In genomic region chr14:58919262-58919661, GRCh38 we compare ENCODE assay signal across 19 cellular contexts.
DNase-seq lines count a peak whose midpoint lies in the region; ATAC-seq and TF ChIP-seq lines count a peak whose summit lies in the region.
"Had no signal": no experiment of that assay in that cellular context is flagged by ENCODE, and none has a peak within 500 bp of the region (broad histone marks: within the 10 kb centered on the region; RNA-seq: fewer than 3 reads in every experiment).

No MANE protein-coding gene starts in this region.

- peak; percentile 18 for DNase-seq in NCI-H2107 (lab: John Stamatoyannopoulos, UW)
- peak; percentile 27 for DNase-seq in neural progenitor cell (ENCODE audit: low spot score)
- DNase-seq in SK-N-SH, result no peak
- no peak for DNase-seq in midbrain (lab: John Stamatoyannopoulos, UW)
- no peak for DNase-seq in activated CD4-positive, alpha-beta T cell treated with anti-CD3 and anti-CD28 coated beads, Interleukin-2, amount 10 ng/mL, durations not matched to agents 24 days and 14 days
- DNase-seq in UCSD-AML1 (lab: John Stamatoyannopoulos, UW; ENCODE audit: unreplicated experiment), result no peak
- DNase-seq: activated B cell treated with CpG ODN at 0.5 μM for 24 hours; activated naive CD4-positive, alpha-beta T cell; body of pancreas; C1 segment of cervical spinal cord; left lung; NCI-H2029; stimulated activated CD4-positive, alpha-beta T cell treated with anti-CD3 and anti-CD28 coated beads, Interleukin-12 subunit alpha, Interleukin-12 subunit beta, amount 100 ng/mL, for 4 hours; T-helper 1 cell had no signal

- intact Hi-C loops in activated CD4-positive, alpha-beta T cell treated with anti-CD3 and anti-CD28 coated beads, Interleukin-2, amount 10 ng/mL, durations not matched to agents 24 days and 14 days (cut with micrococcal nuclease), result no loop called here

- H4K20me1 ChIP-seq in OCI-LY3 (ENCODE audit: insufficient read depth, low read length) (no peaks in the 10 kb centered on the region), neural progenitor cell (ENCODE audit: low read depth) (no peaks in the 10 kb centered on the region), SK-N-SH (ENCODE audit: insufficient read depth) (no peaks in the 10 kb centered on the region)

- no peaks in the 10 kb centered on the region for H3K27me3 ChIP-seq in OCI-LY3 (ENCODE audit: low read depth, low read length)
- no peaks in the 10 kb centered on the region for H3K27me3 ChIP-seq in neural progenitor cell
- H3K27me3 ChIP-seq in SK-N-SH (ENCODE audit: insufficient read depth), result no peaks in the 10 kb centered on the region
- H3K27me3 ChIP-seq: body of pancreas, left lung had no signal

- H2AFZ ChIP-seq in OCI-LY3 (ENCODE audit: low read depth, low read length), result peak overlapping the region; percentile 12; the same call in 1 of the 2 replicates
- no peak overlapping the region for H2AFZ ChIP-seq in neural progenitor cell (replicated peaks)
- no peak overlapping the region for H2AFZ ChIP-seq in SK-N-SH (ENCODE audit: low read depth)

- no peaks in the 10 kb centered on the region for H3K27me3 Mint-ChIP-seq in neural progenitor cell (ENCODE audit: insufficient read depth, low read depth)
- peaks cover 2% of the 10 kb centered on the region for H3K27me3 Mint-ChIP-seq in activated CD4-positive, alpha-beta T cell treated with anti-CD3 and anti-CD28 coated beads, Interleukin-2, amount 10 ng/mL, durations not matched to agents 24 days and 14 days

- POLR2A ChIA-PET in SK-N-SH (lab: Yijun Ruan, JAX), result no interaction called here

- H3K4me3 Mint-ChIP-seq in neural progenitor cell, result no peak overlapping the region
- H3K4me3 Mint-ChIP-seq in activated CD4-positive, alpha-beta T cell treated with anti-CD3 and anti-CD28 coated beads, Interleukin-2, amount 10 ng/mL, durations not matched to agents 24 days and 14 days, result no peak overlapping the region
- H3K4me3 Mint-ChIP-seq: activated B cell treated with CpG ODN at 0.5 μM for 24 hours had no signal

- no peaks in the 10 kb centered on the region for H3K9me3 ChIP-seq in OCI-LY3 (ENCODE audit: insufficient read depth, low read length)
- H3K9me3 ChIP-seq in neural progenitor cell (ENCODE audit: low read depth), result no peaks in the 10 kb centered on the region
- H3K9me3 ChIP-seq in SK-N-SH, result no peaks in the 10 kb centered on the region
- H3K9me3 ChIP-seq: body of pancreas, left lung had no signal

- no peak for TF ChIP-seq CTCF in OCI-LY3 (IDR thresholded peaks at IDR 0.05; ENCODE audit: low read depth, low read length)
- no peak for TF ChIP-seq CTCF in neural progenitor cell (IDR thresholded peaks at IDR 0.05)
- TF ChIP-seq CTCF in SK-N-SH (IDR thresholded peaks at IDR 0.05), result no peak

- no peaks in the 10 kb centered on the region for H3K36me3 Mint-ChIP-seq in neural progenitor cell
- no peaks in the 10 kb centered on the region for H3K36me3 Mint-ChIP-seq in activated CD4-positive, alpha-beta T cell treated with anti-CD3 and anti-CD28 coated beads, Interleukin-2, amount 10 ng/mL, durations not matched to agents 24 days and 14 days (ENCODE audit: low read depth)

- peaks cover 38% of the 10 kb centered on the region for H3K4me1 Mint-ChIP-seq in neural progenitor cell
- H3K4me1 Mint-ChIP-seq in activated CD4-positive, alpha-beta T cell treated with anti-CD3 and anti-CD28 coated beads, Interleukin-2, amount 10 ng/mL, durations not matched to agents 24 days and 14 days, result no peaks in the 10 kb centered on the region
- H3K4me1 Mint-ChIP-seq: activated B cell treated with CpG ODN at 0.5 μM for 24 hours had no signal

- no peaks in the 10 kb centered on the region for H3K9me3 Mint-ChIP-seq in neural progenitor cell
- no peaks in the 10 kb centered on the region for H3K9me3 Mint-ChIP-seq in activated CD4-positive, alpha-beta T cell treated with anti-CD3 and anti-CD28 coated beads, Interleukin-2, amount 10 ng/mL, durations not matched to agents 24 days and 14 days
- H3K9me3 Mint-ChIP-seq: activated B cell treated with CpG ODN at 0.5 μM for 24 hours had no signal

- no peaks in the 10 kb centered on the region for H3K9me2 ChIP-seq in SK-N-SH

- H3K79me2 ChIP-seq in OCI-LY3 (ENCODE audit: low read length) (no peaks in the 10 kb centered on the region), neural progenitor cell (ENCODE audit: low read depth) (no peaks in the 10 kb centered on the region), SK-N-SH (ENCODE audit: insufficient read depth) (no peaks in the 10 kb centered on the region)

- no peak for TF ChIP-seq RAD21 in SK-N-SH (IDR thresholded peaks at IDR 0.05; ENCODE audit: low read length)

- H3K36me3 ChIP-seq in OCI-LY3 (replicated peaks; ENCODE audit: low read depth, low read length) (no peaks in the 10 kb centered on the region), neural progenitor cell (no peaks in the 10 kb centered on the region), SK-N-SH (replicated peaks in 1 of 2; ENCODE audit: control insufficient read depth in 1 of 2, insufficient read depth in 2 of 2, low read length in 1 of 2) (no peaks in the 10 kb centered on the region)
- H3K36me3 ChIP-seq: left lung had no signal

- H3K27ac ChIP-seq in OCI-LY3 (ENCODE audit: low read length) (peak overlapping the region; percentile 84), neural progenitor cell (no peak overlapping the region), SK-N-SH (ENCODE audit: low read depth in 2 of 2, low read length in 1 of 2) (no peak overlapping the region)
- H3K27ac ChIP-seq: body of pancreas, KMS-11, left lung had no signal

- H3K4me3 ChIP-seq in OCI-LY3 (ENCODE audit: low read length), result peak overlapping the region; percentile 18; the same call in 1 of the 2 replicates
- H3K4me3 ChIP-seq in neural progenitor cell, result no peak overlapping the region
- no peak overlapping the region for H3K4me3 ChIP-seq in SK-N-SH (ENCODE audit: low read depth in 2 of 2, low read length in 1 of 2)
- H3K4me3 ChIP-seq: body of pancreas, left lung had no signal

- CTCF ChIA-PET in SK-N-SH (lab: Yijun Ruan, JAX), result no interaction called here

- peak; percentile 71 for ATAC-seq in GM18873 (IDR thresholded peaks at IDR 0.05; ENCODE audit: low FRiP score, unreplicated experiment)
- ATAC-seq: body of pancreas, esophagus mucosa, left lung, Panc1 had no signal

- H3K27ac Mint-ChIP-seq in neural progenitor cell, result peak overlapping the region; percentile 82
- no peak overlapping the region for H3K27ac Mint-ChIP-seq in activated CD4-positive, alpha-beta T cell treated with anti-CD3 and anti-CD28 coated beads, Interleukin-2, amount 10 ng/mL, durations not matched to agents 24 days and 14 days
- H3K27ac Mint-ChIP-seq: activated B cell treated with CpG ODN at 0.5 μM for 24 hours had no signal

- H3K9ac ChIP-seq in OCI-LY3 (ENCODE audit: low read length) (peak overlapping the region; percentile 48), neural progenitor cell (no peak overlapping the region), SK-N-SH (no peak overlapping the region)
- H3K9ac ChIP-seq: KMS-11 had no signal

- no peak for TF ChIP-seq EP300 in SK-N-SH (IDR thresholded peaks at IDR 0.05; ENCODE audit: borderline replicate concordance in 1 of 2, low read depth in 1 of 2, low read length in 1 of 2)

- H3F3A ChIP-seq in neural progenitor cell (ENCODE audit: low read depth) (no peaks in the 10 kb centered on the region), SK-N-SH (replicated peaks; ENCODE audit: insufficient read depth) (no peaks in the 10 kb centered on the region)

- 94% methylated on average over 5 of the region's 5 CpGs for WGBS in SK-N-SH (ENCODE audit: low lambda C conversion rate)

- H3K4me1 ChIP-seq in OCI-LY3 (ENCODE audit: low read length) (peaks cover 41% of the 10 kb centered on the region), neural progenitor cell (peaks cover 10% of the 10 kb centered on the region), SK-N-SH (ENCODE audit: control insufficient read depth in 1 of 2, insufficient read depth in 2 of 2, low read depth in 1 of 2, low read length in 1 of 2) (peaks cover 3 to 5% of the 10 kb centered on the region in 2 experiments; a peak in 2 of 4 replicates)
- H3K4me1 ChIP-seq: body of pancreas, left lung had no signal

- H3K4me2 ChIP-seq in OCI-LY3 (ENCODE audit: low read length) (peak overlapping the region; percentile 60), neural progenitor cell (no peak overlapping the region), SK-N-SH (no peak overlapping the region)
- H3K4me2 ChIP-seq: KMS-11 had no signal

TF ChIP-seq in SK-N-SH, 30 proteins besides CTCF, POLR2A, EP300 and RAD21 (continues in another document):
- TF ChIP-seq FOSL2 (IDR thresholded peaks at IDR 0.05; ENCODE audit: borderline replicate concordance, low read depth) (no peak), REST (IDR thresholded peaks at IDR 0.05; ENCODE audit: low read depth, low read length) (no peak), RFX5 (IDR thresholded peaks at IDR 0.05; ENCODE audit: low read length) (no peak), USF1 (IDR thresholded peaks at IDR 0.05; ENCODE audit: borderline replicate concordance, low read depth) (no peak), TCF12 (IDR thresholded peaks at IDR 0.05) (no peak)

Comparison
In these comparisons a context has a peak if more than half of its experiments do, and no peak if none do; other contexts are left out.
1. DNase-seq: peak in NCI-H2107 (single experiment) and neural progenitor cell (single experiment); none in SK-N-SH (single experiment), midbrain (single experiment), activated CD4-positive, alpha-beta T cell treated with anti-CD3 and anti-CD28 coated beads, Interleukin-2, amount 10 ng/mL, durations not matched to agents 24 days and 14 days (single experiment) and UCSD-AML1 (single experiment).